In the genomic region with DNA sequence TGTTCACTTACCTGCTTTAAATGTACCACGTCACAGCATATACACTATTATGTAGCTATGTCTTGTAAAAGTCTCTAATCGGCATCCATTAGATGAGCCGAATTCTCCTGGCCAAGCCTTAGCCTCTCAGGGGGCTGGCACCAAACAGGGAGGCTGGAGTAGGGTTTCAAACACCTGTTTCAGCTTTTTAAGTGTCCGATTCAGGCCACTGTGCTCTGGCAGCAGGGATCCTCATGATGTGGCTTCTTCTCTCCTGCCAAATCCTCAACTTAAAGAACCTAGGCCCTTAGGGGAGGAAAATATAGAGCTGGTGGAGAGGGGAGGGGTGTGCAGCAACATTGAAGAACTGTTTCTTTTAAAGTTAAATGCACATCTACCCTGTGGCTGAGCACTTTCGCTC, we compare ENCODE assay signal across 14 cellular contexts.
"Had no signal": no experiment of that assay in that cellular context is flagged by ENCODE, and none has a peak within 500 bp of the region (broad histone marks: within the 10 kb centered on the region; RNA-seq: fewer than 3 reads in every experiment).

No MANE protein-coding gene starts in this region.

- ATAC-seq: left cardiac atrium; stimulated activated naive CD8-positive, alpha-beta T cell treated with anti-CD3 and anti-CD28 coated beads, Interleukin-15, amount 100 ng/mL, for 72 hours had no signal

- H3K4me3 Mint-ChIP-seq: activated CD4-positive, alpha-beta memory T cell treated with anti-CD3 and anti-CD28 coated beads for 36 hours; activated naive CD8-positive, alpha-beta T cell; immature natural killer cell; stimulated activated naive CD8-positive, alpha-beta T cell treated with anti-CD3 and anti-CD28 coated beads, Interleukin-15, amount 100 ng/mL, for 72 hours had no signal

- H3K4me3 ChIP-seq: ovary, thoracic aorta had no signal

- H3K9me3 ChIP-seq: ovary, thoracic aorta had no signal

- H3K9me3 Mint-ChIP-seq: activated CD4-positive, alpha-beta memory T cell treated with anti-CD3 and anti-CD28 coated beads for 36 hours; immature natural killer cell; stimulated activated naive CD8-positive, alpha-beta T cell treated with anti-CD3 and anti-CD28 coated beads, Interleukin-15, amount 100 ng/mL, for 72 hours had no signal

- H3K27ac Mint-ChIP-seq: activated CD4-positive, alpha-beta memory T cell treated with anti-CD3 and anti-CD28 coated beads for 36 hours; activated naive CD8-positive, alpha-beta T cell; immature natural killer cell; stimulated activated naive CD8-positive, alpha-beta T cell treated with anti-CD3 and anti-CD28 coated beads, Interleukin-15, amount 100 ng/mL, for 72 hours had no signal

- DNase-seq: activated CD4-positive, alpha-beta memory T cell treated with anti-CD3 and anti-CD28 coated beads for 36 hours; activated CD4-positive, alpha-beta T cell treated with anti-CD3 and anti-CD28 coated beads for 1 hour; activated gamma-delta T cell; activated T-cell treated with anti-CD3 and anti-CD28 coated beads, Interleukin-2, amount 50 U/mL, for 48 hours; amygdala; brain microvascular endothelial cell; glutamatergic neuron; immature natural killer cell; left cardiac atrium; ovary; stimulated activated CD4-positive, alpha-beta T cell treated with anti-CD3 and anti-CD28 coated beads, Interleukin-4, amount 100 ng/mL, for 1 hour; stimulated activated naive CD8-positive, alpha-beta T cell treated with anti-CD3 and anti-CD28 coated beads, Interleukin-15, amount 100 ng/mL, for 72 hours had no signal

- H3K27me3 ChIP-seq: brain microvascular endothelial cell, ovary had no signal

- H3K36me3 ChIP-seq: brain microvascular endothelial cell, ovary, thoracic aorta had no signal

- H3K27ac ChIP-seq: brain microvascular endothelial cell, ovary, thoracic aorta had no signal
